8 cellular contexts compared by ENCODE assay signal in genomic region chr7:131231381-131232220, GRCh38.
A peak's percentile ranks its signal among the peaks of the same experiment; 100 is the strongest.
DNase-seq lines count a peak whose midpoint lies in the region; ATAC-seq and TF ChIP-seq lines count a peak whose summit lies in the region.

No MANE protein-coding gene starts in this region.

- H3K4me1 ChIP-seq in adipocyte (ENCODE audit: control insufficient read depth, insufficient read depth, low read length) (peaks cover 12% of the 10 kb centered on the region), mesodermal cell (ENCODE audit: control insufficient read depth, insufficient read depth, low read length, poor library complexity, severe bottlenecking) (peaks cover 14% of the 10 kb centered on the region), foreskin keratinocyte (peaks cover 9% of the 10 kb centered on the region)

- no peaks in the 10 kb centered on the region for H3K9me3 Mint-ChIP-seq in stimulated activated naive CD8-positive, alpha-beta T cell treated with anti-CD3 and anti-CD28 coated beads, Interleukin-15, amount 100 ng/mL, for 72 hours

- H3K27ac ChIP-seq in mesodermal cell (ENCODE audit: low read depth, low read length, severe bottlenecking) = peak overlapping the region; percentile 54
- H3K27ac ChIP-seq in foreskin keratinocyte = no peak overlapping the region

- H3K4me3 ChIP-seq in adipocyte (ENCODE audit: low read length) = no peak overlapping the region
- no peak overlapping the region for H3K4me3 ChIP-seq in mesodermal cell (ENCODE audit: extremely low read depth, insufficient read depth, low read length, poor library complexity, severe bottlenecking)

- ATAC-seq in GM18873 (IDR thresholded peaks at IDR 0.05; ENCODE audit: low FRiP score, unreplicated experiment) (peak; percentile 80), HG03095 (IDR thresholded peaks at IDR 0.05; ENCODE audit: unreplicated experiment) (peak; percentile 75), foreskin keratinocyte (no peak)
- peak; percentile 86 for ATAC-seq in stimulated activated naive CD8-positive, alpha-beta T cell treated with anti-CD3 and anti-CD28 coated beads, Interleukin-15, amount 100 ng/mL, for 72 hours

- H3K9ac ChIP-seq in adipocyte (ENCODE audit: low read length) = peak overlapping the region; percentile 5

- no peak for TF ChIP-seq CTCF in foreskin keratinocyte (conservative IDR thresholded peaks at IDR 0.05)

- H3K4me1 Mint-ChIP-seq in stimulated activated naive CD8-positive, alpha-beta T cell treated with anti-CD3 and anti-CD28 coated beads, Interleukin-15, amount 100 ng/mL, for 72 hours = peaks cover 83% of the 10 kb centered on the region

- H3K36me3 ChIP-seq in adipocyte (ENCODE audit: control insufficient read depth, insufficient read depth, low read length, severe bottlenecking) (no peaks in the 10 kb centered on the region), mesodermal cell (ENCODE audit: control insufficient read depth, insufficient read depth, low read length) (no peaks in the 10 kb centered on the region)

- H3K27me3 ChIP-seq in adipocyte (replicated peaks; ENCODE audit: control insufficient read depth, insufficient read depth, low read length) (no peaks in the 10 kb centered on the region), foreskin keratinocyte (no peaks in the 10 kb centered on the region)

- peak overlapping the region; percentile 95 to 96 for H3K27ac Mint-ChIP-seq in stimulated activated naive CD8-positive, alpha-beta T cell treated with anti-CD3 and anti-CD28 coated beads, Interleukin-15, amount 100 ng/mL, for 72 hours

- H3K9me3 ChIP-seq in adipocyte (ENCODE audit: control insufficient read depth, low read length) (no peaks in the 10 kb centered on the region), mesodermal cell (ENCODE audit: control insufficient read depth, low read length) (no peaks in the 10 kb centered on the region)

- 93 to 100% methylated on average over 2 to 3 of the region's 10 CpGs for WGBS in mesodermal cell (ENCODE audit: insufficient coverage in 2 of 2), 2 experiments

- H3K27me3 Mint-ChIP-seq in stimulated activated naive CD8-positive, alpha-beta T cell treated with anti-CD3 and anti-CD28 coated beads, Interleukin-15, amount 100 ng/mL, for 72 hours = no peaks in the 10 kb centered on the region

- peak overlapping the region; percentile 67 to 77 for H3K4me3 Mint-ChIP-seq in stimulated activated naive CD8-positive, alpha-beta T cell treated with anti-CD3 and anti-CD28 coated beads, Interleukin-15, amount 100 ng/mL, for 72 hours

- DNase-seq in T follicular helper cell (ENCODE audit: low read depth) (peak; percentile 58), adipocyte (ENCODE audit: low read depth) (peak; percentile 60), foreskin keratinocyte (no peak), occipital lobe (lab: John Stamatoyannopoulos, UW) (no peak)
- peak; percentile 72 for DNase-seq in stimulated activated naive CD8-positive, alpha-beta T cell treated with anti-CD3 and anti-CD28 coated beads, Interleukin-15, amount 100 ng/mL, for 72 hours

Comparison
In these comparisons a context has a peak if more than half of its experiments do, and no peak if none do; other contexts are left out.
1. DNase-seq: peak in T follicular helper cell (single experiment), adipocyte (single experiment) and stimulated activated naive CD8-positive, alpha-beta T cell treated with anti-CD3 and anti-CD28 coated beads, Interleukin-15, amount 100 ng/mL, for 72 hours (2 of 2); none in foreskin keratinocyte (0 of 2) and occipital lobe (single experiment).